Comparison of ENCODE assay signal across 8 cellular contexts in the genomic region with DNA sequence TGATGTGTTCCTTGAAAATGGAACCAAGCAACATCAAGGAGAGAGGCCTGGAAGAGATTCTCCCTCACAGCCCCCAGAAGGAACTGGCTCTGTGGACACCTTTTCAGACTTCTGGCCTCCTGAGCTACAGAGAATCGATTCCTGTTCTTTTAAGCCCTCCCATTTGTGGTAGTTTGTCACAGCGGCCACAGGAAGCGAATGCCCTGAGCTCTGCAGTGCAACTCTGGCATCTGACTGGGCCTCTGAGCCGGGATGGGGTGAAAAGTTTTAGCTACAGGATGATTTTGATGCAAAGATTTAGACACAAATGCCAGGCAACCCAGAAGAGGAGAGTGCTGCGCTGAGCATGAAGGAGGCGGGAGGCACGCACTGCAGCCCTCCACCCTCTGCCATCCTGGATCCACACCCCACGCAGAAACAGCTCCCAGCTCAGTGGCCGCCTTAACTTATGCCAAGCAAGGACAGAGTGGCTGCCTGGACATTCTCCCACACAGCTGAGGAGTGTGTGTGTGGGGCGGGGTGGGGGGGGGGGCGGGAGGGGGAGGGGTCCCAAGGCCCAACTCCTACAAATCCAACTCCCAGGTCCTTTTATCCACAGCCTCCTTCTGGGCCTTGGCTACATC. TPM values are rescaled to one million over a fixed set of nuclear protein-coding genes. Genes with fewer than 3 reads are reported as not detected.
DNase-seq lines count a peak whose midpoint lies in the region; ATAC-seq lines count a peak whose summit lies in the region.

No MANE protein-coding gene starts in this region.

- H3K9me3 ChIP-seq in stomach smooth muscle (ENCODE audit: control insufficient read depth in 2 of 2, low read length in 2 of 2), result no peaks in the 10 kb centered on the region

- H3K9me3 Mint-ChIP-seq in activated T-helper 17 cell treated with anti-CD3 and anti-CD28 coated beads, Interleukin-2, amount 50 U/mL, for 72 hours, result no peaks in the 10 kb centered on the region

- peak overlapping the region; percentile 19 to 29 for H3K9ac ChIP-seq in stomach smooth muscle (ENCODE audit: low read length in 2 of 2)

- peak overlapping the region; percentile 83 to 84 for H3K4me3 ChIP-seq in stomach smooth muscle (ENCODE audit: low read length in 2 of 2)

- no peak for ATAC-seq in activated T-helper 17 cell treated with anti-CD3 and anti-CD28 coated beads, Interleukin-2, amount 50 U/mL, for 72 hours (replicated peaks)
- ATAC-seq in HG02840 (IDR thresholded peaks at IDR 0.05; ENCODE audit: low FRiP score, unreplicated experiment) (no peak), HG02884 (IDR thresholded peaks at IDR 0.05; ENCODE audit: unreplicated experiment) (no peak)

- peaks cover 67% of the 10 kb centered on the region for H3K4me1 ChIP-seq in stomach smooth muscle (ENCODE audit: control insufficient read depth, insufficient read depth, low read length)

- DNase-seq in Kasumi-1 (lab: John Stamatoyannopoulos, UW) (peak; percentile 24 to 38), occipital lobe (lab: John Stamatoyannopoulos, UW) (no peak), NCI-H2107 treated with DMSO at 0.1 percent for 48 hours (lab: John Stamatoyannopoulos, UW; ENCODE audit: unreplicated experiment) (no peak)

- no peaks in the 10 kb centered on the region for H3K36me3 ChIP-seq in stomach smooth muscle (ENCODE audit: control insufficient read depth in 2 of 2, insufficient read depth in 2 of 2, low read length in 2 of 2)

- H3K27ac ChIP-seq in layer of hippocampus (ENCODE audit: low read depth, low read length) (peak overlapping the region; percentile 81), stomach smooth muscle (ENCODE audit: low read length) (peak overlapping the region; percentile 79)

- H3K27me3 Mint-ChIP-seq in activated T-helper 17 cell treated with anti-CD3 and anti-CD28 coated beads, Interleukin-2, amount 50 U/mL, for 72 hours, result peaks cover 2% of the 10 kb centered on the region

- H3K27ac Mint-ChIP-seq in activated T-helper 17 cell treated with anti-CD3 and anti-CD28 coated beads, Interleukin-2, amount 50 U/mL, for 72 hours, result no peak overlapping the region

- H3K27me3 ChIP-seq in layer of hippocampus (ENCODE audit: control insufficient read depth, insufficient read depth, low read length) (no peaks in the 10 kb centered on the region), stomach smooth muscle (ENCODE audit: control insufficient read depth in 1 of 2, insufficient read depth in 2 of 2, low read length in 2 of 2) (no peaks in the 10 kb centered on the region)

- H3K4me1 Mint-ChIP-seq in activated T-helper 17 cell treated with anti-CD3 and anti-CD28 coated beads, Interleukin-2, amount 50 U/mL, for 72 hours, result peaks cover 8% of the 10 kb centered on the region

- no peaks in the 10 kb centered on the region for H3K36me3 Mint-ChIP-seq in activated T-helper 17 cell treated with anti-CD3 and anti-CD28 coated beads, Interleukin-2, amount 50 U/mL, for 72 hours (ENCODE audit: low read depth)

- H3K4me3 Mint-ChIP-seq in activated T-helper 17 cell treated with anti-CD3 and anti-CD28 coated beads, Interleukin-2, amount 50 U/mL, for 72 hours, result peak overlapping the region; percentile 55

RNA-seq across cellular contexts. Expression of a gene that starts 2.2 kb away (rescaled TPM):
- under 1 TPM; 0.74 to 0.86 TPM for total RNA-seq in activated T-helper 17 cell treated with anti-CD3 and anti-CD28 coated beads, Interleukin-2, amount 50 U/mL, for 72 hours
- total RNA-seq in occipital lobe, result 33.2 TPM

RNA-seq across cellular contexts. Expression of a gene that starts 20.0 kb away (rescaled TPM):
- not detected for total RNA-seq in activated T-helper 17 cell treated with anti-CD3 and anti-CD28 coated beads, Interleukin-2, amount 50 U/mL, for 72 hours
- total RNA-seq in occipital lobe, result 1.4 TPM

RNA-seq across cellular contexts. Expression of a gene that starts 56.7 kb away (rescaled TPM):
- 10 to 100 TPM; 44.8 to 48.2 TPM for total RNA-seq in activated T-helper 17 cell treated with anti-CD3 and anti-CD28 coated beads, Interleukin-2, amount 50 U/mL, for 72 hours
- total RNA-seq in occipital lobe, result 24.2 TPM

Comparison
In these comparisons a context has a peak if more than half of its experiments do, and no peak if none do; other contexts are left out.
1. DNase-seq: peak in Kasumi-1 (2 of 2); none in occipital lobe (single experiment) and NCI-H2107 treated with DMSO at 0.1 percent for 48 hours (single experiment).
2. RNA of a gene that starts 2.2 kb away (total RNA-seq): 33.2 TPM in occipital lobe (single experiment); 0.74 to 0.86 TPM in activated T-helper 17 cell treated with anti-CD3 and anti-CD28 coated beads, Interleukin-2, amount 50 U/mL, for 72 hours; every median in the first group is over 10 times any median in the second.